ENCODE assay signal across 24 cellular contexts in the genomic region with DNA sequence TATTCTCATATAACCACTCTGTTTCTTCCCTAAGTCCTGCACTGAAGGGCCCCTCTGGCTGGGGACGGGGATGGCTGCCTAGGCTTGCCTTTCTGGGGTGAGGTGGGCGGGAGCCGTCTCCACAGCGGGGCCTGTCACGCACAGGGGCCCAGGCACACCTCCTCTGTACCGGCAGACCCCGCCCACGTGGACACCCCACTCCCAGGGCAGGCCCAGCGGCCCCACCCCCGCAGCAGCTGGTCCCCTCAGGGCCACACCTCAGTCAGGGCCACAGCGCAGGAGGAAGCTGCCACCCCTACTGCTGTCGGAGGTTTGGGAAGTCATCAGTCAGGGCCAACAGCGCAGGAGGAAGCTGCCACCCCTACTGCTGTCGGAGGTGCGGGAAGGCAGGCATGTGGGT.
"Had no signal": no experiment of that assay in that cellular context is flagged by ENCODE, and none has a peak within 500 bp of the region (broad histone marks: within the 10 kb centered on the region; RNA-seq: fewer than 3 reads in every experiment).

No MANE protein-coding gene starts in this region.

- FAIRE-seq: endothelial cell of umbilical vein, kidney had no signal

- H3K9ac ChIP-seq: neural progenitor cell had no signal

- H3K4me1 ChIP-seq: left ventricle myocardium inferior, lower lobe of right lung, right atrium auricular region, sigmoid colon, tibial artery, upper lobe of right lung had no signal

- H3K79me2 ChIP-seq: hepatocyte had no signal

- ATAC-seq: left cardiac atrium, lower lobe of right lung, upper lobe of right lung had no signal

- H2AFZ ChIP-seq: hepatocyte had no signal

- H3K9me3 Mint-ChIP-seq: endodermal cell; memory B cell; natural killer cell treated with Interleukin-12 subunit alpha and Interleukin-12 subunit beta and Interleukin-15 and Interleukin-18, amount 100 ng/mL, for 72 hours; neural progenitor cell had no signal

- H3K27ac Mint-ChIP-seq: endodermal cell; memory B cell; natural killer cell treated with Interleukin-12 subunit alpha and Interleukin-12 subunit beta and Interleukin-15 and Interleukin-18, amount 100 ng/mL, for 72 hours; neural progenitor cell had no signal

- H3K36me3 ChIP-seq: left ventricle myocardium inferior, lower lobe of right lung, neural progenitor cell, right atrium auricular region, sigmoid colon, tibial artery, upper lobe of right lung, vagina had no signal

- H3K4me2 ChIP-seq: hepatocyte, neural progenitor cell had no signal

- DNase-seq: effector CD4-positive, alpha-beta T cell; erythroblast; foreskin melanocyte; kidney; left cardiac atrium; left ventricle myocardium inferior; lower lobe of right lung; midbrain; occipital lobe; sigmoid colon; stimulated activated CD4-positive, alpha-beta T cell treated with anti-CD3 and anti-CD28 coated beads, Interleukin-12 subunit alpha, Interleukin-12 subunit beta, amount 100 ng/mL, for 4 hours; stimulated activated naive CD4-positive, alpha-beta T cell treated with Interleukin-2 at 50 U/mL for 16 hours; tibial artery; upper lobe of right lung had no signal

- H3K27me3 ChIP-seq: hepatocyte, neural progenitor cell, right atrium auricular region, sigmoid colon, tibial artery, vagina had no signal

- H3K4me1 Mint-ChIP-seq: memory B cell had no signal

- H3K4me3 Mint-ChIP-seq: endodermal cell; memory B cell; natural killer cell treated with Interleukin-12 subunit alpha and Interleukin-12 subunit beta and Interleukin-15 and Interleukin-18, amount 100 ng/mL, for 72 hours; neural progenitor cell had no signal

- H3K36me3 Mint-ChIP-seq: memory B cell; natural killer cell treated with Interleukin-12 subunit alpha and Interleukin-12 subunit beta and Interleukin-15 and Interleukin-18, amount 100 ng/mL, for 72 hours; neural progenitor cell had no signal

- H3K9me3 ChIP-seq: left ventricle myocardium inferior, lower lobe of right lung, right atrium auricular region, sigmoid colon, tibial artery, upper lobe of right lung, vagina had no signal

- H3K27ac ChIP-seq: coronary artery, hepatocyte, left ventricle myocardium inferior, lower lobe of right lung, neural progenitor cell, right atrium auricular region, sigmoid colon, skin epidermis, tibial artery, upper lobe of right lung, vagina had no signal

- H3K4me3 ChIP-seq: coronary artery, hepatocyte, left ventricle myocardium inferior, lower lobe of right lung, neural progenitor cell, right atrium auricular region, sigmoid colon, skin epidermis, tibial artery, upper lobe of right lung, vagina had no signal
